ENCODE assay signal across 21 cellular contexts in the genomic region with DNA sequence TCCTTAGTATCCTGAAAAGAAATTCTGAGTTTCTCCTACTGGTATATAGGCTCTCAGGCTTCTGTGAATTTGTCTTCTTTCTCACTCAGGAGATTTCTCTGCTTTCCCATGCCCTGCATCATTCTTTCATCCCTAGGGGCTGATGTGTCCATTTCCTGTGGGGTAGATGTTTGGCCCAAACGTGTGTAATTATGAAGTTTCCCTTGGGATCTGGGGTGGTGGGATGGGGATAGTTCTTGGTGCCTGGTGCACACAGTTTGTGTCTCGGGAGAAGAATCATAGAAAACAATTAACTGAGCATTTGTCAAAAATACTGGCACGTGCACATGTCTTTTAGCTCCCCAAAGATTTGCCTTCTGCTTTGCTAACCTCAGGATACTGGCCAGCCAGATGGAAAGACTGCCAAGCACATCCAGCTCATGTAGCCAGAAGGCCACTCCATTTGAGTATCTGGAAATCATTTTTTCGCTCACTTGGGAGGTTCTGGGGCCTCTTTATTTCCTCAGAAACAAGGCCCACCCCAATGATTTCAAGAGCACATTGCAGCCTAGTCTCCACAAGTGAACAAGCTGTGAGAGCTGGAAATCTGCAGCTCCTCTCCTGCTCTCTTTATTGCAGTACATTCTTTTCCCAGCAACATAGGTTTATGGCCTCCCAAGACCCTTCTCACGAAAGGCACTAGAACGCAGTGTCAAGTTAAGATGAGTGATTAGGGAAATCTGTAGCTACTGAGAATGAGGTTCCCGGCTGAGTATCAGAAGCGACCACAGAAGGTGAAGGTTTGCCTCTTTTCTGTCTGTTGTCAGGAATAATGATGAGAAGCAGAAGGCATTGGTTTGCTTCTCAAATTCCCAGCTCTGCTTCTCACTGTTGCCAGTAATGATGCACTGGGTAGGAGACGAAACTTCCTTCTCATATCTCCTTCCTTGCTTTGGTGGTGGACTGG.
A peak's percentile ranks its signal among the peaks of the same experiment; 100 is the strongest.
DNase-seq lines count a peak whose midpoint lies in the region; ATAC-seq, FAIRE-seq and TF ChIP-seq lines count a peak whose summit lies in the region.
"Had no signal": no experiment of that assay in that cellular context is flagged by ENCODE, and none has a peak within 500 bp of the region (broad histone marks: within the 10 kb centered on the region; RNA-seq: fewer than 3 reads in every experiment).

No MANE protein-coding gene starts in this region.

- H2BK5ac ChIP-seq in H1 (ENCODE audit: low read depth, low read length): no peak overlapping the region

- H3K4me2 ChIP-seq in H1 (ENCODE audit: insufficient read depth in 1 of 2, low read depth in 2 of 2, low read length in 2 of 2): no peak overlapping the region

- H3K36me3 Mint-ChIP-seq in naive thymus-derived CD4-positive, alpha-beta T cell: no peaks in the 10 kb centered on the region

- no peaks in the 10 kb centered on the region for H3K79me1 ChIP-seq in H1 (ENCODE audit: low read depth, low read length)

- H4K91ac ChIP-seq in H1 (replicated peaks; ENCODE audit: insufficient read length, low read length): no peak overlapping the region

- WGBS in H1 (ENCODE audit: extremely low coverage in 1 of 2, insufficient coverage in 1 of 2, insufficient read length in 1 of 2, insufficient replicate concordance in 2 of 2, low coverage in 1 of 2, low lambda C conversion rate in 2 of 2, missing lambda C conversion rate in 1 of 2), 2 experiments: 93% methylated on average over 9 of the region's 9 CpGs; no CpG with 5 or more reads in 1 of the 2 experiments

- H2BK20ac ChIP-seq in H1 (ENCODE audit: low read length): no peak overlapping the region

- H4K8ac ChIP-seq in H1 (ENCODE audit: extremely low read depth, insufficient read depth, low read length): no peak overlapping the region

- ATAC-seq in left ventricle myocardium superior (peak; percentile 94), HG03039 (IDR thresholded peaks at IDR 0.05; ENCODE audit: unreplicated experiment) (no peak)
- no peak for ATAC-seq in naive thymus-derived CD4-positive, alpha-beta T cell
- ATAC-seq: activated CD4-positive, CD25-positive, alpha-beta regulatory T cell treated with anti-CD3 and anti-CD28 coated beads, Interleukin-2, amount 50 U/mL, for 24 hours; lower lobe of right lung had no signal

- no peak overlapping the region for H3K56ac ChIP-seq in H1 (replicated peaks; ENCODE audit: insufficient read length, low read depth, low read length)

- no peaks in the 10 kb centered on the region for H4K20me1 ChIP-seq in H1 (replicated peaks in 1 of 2; ENCODE audit: control insufficient read depth in 1 of 2, insufficient read depth in 2 of 2, low read length in 2 of 2)

- H3K4ac ChIP-seq in H1 (replicated peaks; ENCODE audit: insufficient read length, low read depth, low read length): no peak overlapping the region

- H3K23me2 ChIP-seq in H1 (ENCODE audit: low read depth, low read length): no peaks in the 10 kb centered on the region

- no peak overlapping the region for H2BK12ac ChIP-seq in H1 (ENCODE audit: low read depth, low read length)

- no peak overlapping the region for H3K27ac ChIP-seq in H1 (ENCODE audit: low read depth, low read length)
- H3K27ac ChIP-seq in naive thymus-derived CD4-positive, alpha-beta T cell (ENCODE audit: low read depth, low read length): no peak overlapping the region
- H3K27ac ChIP-seq: lower lobe of right lung had no signal

- TF ChIP-seq EP300 in H1 (IDR thresholded peaks at IDR 0.05; ENCODE audit: borderline replicate concordance in 1 of 2, low read depth in 2 of 2, low read length in 2 of 2): no peak

- H3K4me3 Mint-ChIP-seq in naive thymus-derived CD4-positive, alpha-beta T cell: no peak overlapping the region
- H3K4me3 Mint-ChIP-seq: activated CD4-positive, alpha-beta memory T cell treated with anti-CD3 and anti-CD28 coated beads, Interleukin-2, amount 10 ng/mL, durations not matched to agents 7 days and 5 days; CD4-positive, alpha-beta T cell had no signal

- H2BK120ac ChIP-seq in H1 (replicated peaks; ENCODE audit: low read depth, low read length): no peak overlapping the region

- H2BK15ac ChIP-seq in H1 (ENCODE audit: low read length): no peak overlapping the region

- H3K27me3 Mint-ChIP-seq in naive thymus-derived CD4-positive, alpha-beta T cell: peaks cover 6 to 43% (median 40%) of the 10 kb centered on the region in 5 donors

- H3K4me3 ChIP-seq in H1 (ENCODE audit: extremely low read depth in 1 of 4, insufficient read depth in 2 of 4, low read depth in 3 of 4, low read length in 4 of 4): no peak overlapping the region
- no peak overlapping the region for H3K4me3 ChIP-seq in naive thymus-derived CD4-positive, alpha-beta T cell (ENCODE audit: low read length)
- H3K4me3 ChIP-seq: lower lobe of right lung had no signal

- H3K18ac ChIP-seq in H1 (ENCODE audit: extremely low read depth, low read length): no peak overlapping the region

- no peak overlapping the region for H3K23ac ChIP-seq in H1 (ENCODE audit: insufficient read length)

- peak overlapping the region; percentile 57 for H2AFZ ChIP-seq in H1 (ENCODE audit: low read length)

- no peak overlapping the region for H2AK5ac ChIP-seq in H1 (ENCODE audit: low read depth, low read length)

- H3K27me3 ChIP-seq in H1 (replicated peaks in 1 of 4; ENCODE audit: control insufficient read depth in 3 of 4, extremely low read depth in 1 of 4, insufficient read depth in 3 of 4, low read length in 3 of 4): no peaks in the 10 kb centered on the region
- H3K27me3 ChIP-seq in naive thymus-derived CD4-positive, alpha-beta T cell (ENCODE audit: control insufficient read depth in 2 of 2, insufficient read depth in 2 of 2, low read length in 2 of 2): no peaks in the 10 kb centered on the region

- no peaks in the 10 kb centered on the region for H3K79me2 ChIP-seq in H1 (ENCODE audit: control insufficient read depth in 1 of 2, insufficient read depth in 2 of 2, low read length in 2 of 2)

- no peak for TF ChIP-seq POLR2A in H1 (IDR thresholded peaks at IDR 0.05; ENCODE audit: control extremely low read depth in 1 of 2, low read depth in 2 of 2, low read length in 2 of 2)

- H3K9ac ChIP-seq in H1 (replicated peaks in 1 of 4; ENCODE audit: extremely low read depth in 1 of 4, low read depth in 3 of 4, low read length in 3 of 4): no peak overlapping the region

- TF ChIP-seq CTCF in H1 (IDR thresholded peaks at IDR 0.05; ENCODE audit: control extremely low read depth in 1 of 3, insufficient read depth in 1 of 3, low read depth in 1 of 3, low read length in 3 of 3): no peak

- POLR2A ChIA-PET in H1 (lab: Charles Lee; ENCODE audit: partially characterized antibody): no interaction called here
- POLR2A ChIA-PET in naive thymus-derived CD4-positive, alpha-beta T cell (lab: Charles Lee): no interaction called here

- H3K4me1 Mint-ChIP-seq in naive thymus-derived CD4-positive, alpha-beta T cell: no peaks in the 10 kb centered on the region
- H3K4me1 Mint-ChIP-seq: activated CD4-positive, alpha-beta memory T cell treated with anti-CD3 and anti-CD28 coated beads, Interleukin-2, amount 10 ng/mL, durations not matched to agents 7 days and 5 days had no signal

- CTCF ChIA-PET in H1 (lab: Charles Lee; ENCODE audit: partially characterized antibody): interaction anchor here (0.6 to 1.4 kb wide), 3 partner anchors 16 to 415 kb away, joined by 3 to 4 read pairs (median 3); no protein-coding TSS in a partner anchor
- CTCF ChIA-PET in naive thymus-derived CD4-positive, alpha-beta T cell (lab: Charles Lee): no interaction called here

- H4K5ac ChIP-seq in H1 (ENCODE audit: insufficient read length, low read depth, low read length): no peak overlapping the region

- peaks cover 0 to 6% (median 2%) of the 10 kb centered on the region in 11 donors for H3K9me3 Mint-ChIP-seq in naive thymus-derived CD4-positive, alpha-beta T cell
- H3K9me3 Mint-ChIP-seq: activated CD4-positive, alpha-beta memory T cell treated with anti-CD3 and anti-CD28 coated beads, Interleukin-2, amount 10 ng/mL, durations not matched to agents 7 days and 5 days; CD4-positive, alpha-beta T cell had no signal

- no peaks in the 10 kb centered on the region for H3K36me3 ChIP-seq in H1 (ENCODE audit: control insufficient read depth in 2 of 4, insufficient read depth in 4 of 4, low read length in 3 of 4)
- no peaks in the 10 kb centered on the region for H3K36me3 ChIP-seq in naive thymus-derived CD4-positive, alpha-beta T cell (ENCODE audit: control insufficient read depth in 2 of 3, insufficient read depth in 3 of 3, low read length in 3 of 3)
- H3K36me3 ChIP-seq: lower lobe of right lung had no signal

- TF ChIP-seq RAD21 in H1 (IDR thresholded peaks at IDR 0.05 in 1 of 2, conservative IDR thresholded peaks at IDR 0.05 in 1 of 2; ENCODE audit: low read depth in 2 of 2, low read length in 2 of 2): no peak

- no peaks in the 10 kb centered on the region for H3K9me3 ChIP-seq in H1 (ENCODE audit: insufficient read depth in 2 of 2, low read depth in 1 of 2, low read length in 1 of 2)
- no peaks in the 10 kb centered on the region for H3K9me3 ChIP-seq in naive thymus-derived CD4-positive, alpha-beta T cell (ENCODE audit: control insufficient read depth in 2 of 3, low read length in 3 of 3)
- H3K9me3 ChIP-seq: lower lobe of right lung had no signal

- FAIRE-seq in H1 (lab: Jason Lieb, UNC): no peak
- FAIRE-seq: islet of Langerhans had no signal

- H3K4me1 ChIP-seq in H1 (replicated peaks in 1 of 4; ENCODE audit: control insufficient read depth in 3 of 4, insufficient read depth in 4 of 4, low read length in 3 of 4): no peaks in the 10 kb centered on the region
- no peaks in the 10 kb centered on the region for H3K4me1 ChIP-seq in naive thymus-derived CD4-positive, alpha-beta T cell (ENCODE audit: control insufficient read depth in 2 of 2, insufficient read depth in 2 of 2, low read length in 2 of 2)
- H3K4me1 ChIP-seq: lower lobe of right lung had no signal

- no peak overlapping the region for H3K14ac ChIP-seq in H1 (ENCODE audit: insufficient read length)

- intact Hi-C loops in left ventricle myocardium superior (cut with micrococcal nuclease): no loop called here
- intact Hi-C loops in naive thymus-derived CD4-positive, alpha-beta T cell (cut with micrococcal nuclease): no loop called here

- peak; percentile 51 for DNase-seq in GM04503 (ENCODE audit: low read depth)
- no peak for DNase-seq in H1 (ENCODE audit: low read depth in 1 of 2, low spot score in 2 of 2)
- peak; percentile 64 for DNase-seq in left ventricle myocardium superior
- DNase-seq in stromal cell of bone marrow (ENCODE audit: low read depth): peak; percentile 61
- DNase-seq in NCI-H510A (lab: John Stamatoyannopoulos, UW): no peak
- no peak for DNase-seq in HCEC 1CT
- no peak for DNase-seq in naive thymus-derived CD4-positive, alpha-beta T cell
- DNase-seq: activated CD4-positive, alpha-beta memory T cell treated with anti-CD3 and anti-CD28 coated beads, Interleukin-2, amount 10 ng/mL, durations not matched to agents 7 days and 5 days; CD4-positive, alpha-beta T cell; central memory CD4-positive, alpha-beta T cell; dermis blood vessel endothelial cell; lower lobe of right lung; NCI-H1092; NCI-H1930; NCI-H2227 treated with DMSO at 0.1 percent for 48 hours; stimulated activated CD4-positive, alpha-beta T cell treated with anti-CD3 and anti-CD28 coated beads, Interleukin-12 subunit alpha, Interleukin-12 subunit beta, amount 100 ng/mL, for 4 hours; stimulated activated CD8-positive, alpha-beta memory T cell treated with anti-CD3 and anti-CD28 coated beads, Interleukin-4, amount 100 ng/mL, for 48 hours; SW 1271 had no signal

- no peak overlapping the region for H3K27ac Mint-ChIP-seq in naive thymus-derived CD4-positive, alpha-beta T cell
- H3K27ac Mint-ChIP-seq: activated CD4-positive, alpha-beta memory T cell treated with anti-CD3 and anti-CD28 coated beads, Interleukin-2, amount 10 ng/mL, durations not matched to agents 7 days and 5 days; CD4-positive, alpha-beta T cell had no signal

Comparison
In these comparisons a context has a peak if more than half of its experiments do, and no peak if none do; other contexts are left out.
1. DNase-seq: peak in GM04503 (single experiment), left ventricle myocardium superior (single experiment) and stromal cell of bone marrow (single experiment); none in H1 (0 of 2), NCI-H510A (single experiment), HCEC 1CT (single experiment) and naive thymus-derived CD4-positive, alpha-beta T cell (0 of 9).